In the genomic region with DNA sequence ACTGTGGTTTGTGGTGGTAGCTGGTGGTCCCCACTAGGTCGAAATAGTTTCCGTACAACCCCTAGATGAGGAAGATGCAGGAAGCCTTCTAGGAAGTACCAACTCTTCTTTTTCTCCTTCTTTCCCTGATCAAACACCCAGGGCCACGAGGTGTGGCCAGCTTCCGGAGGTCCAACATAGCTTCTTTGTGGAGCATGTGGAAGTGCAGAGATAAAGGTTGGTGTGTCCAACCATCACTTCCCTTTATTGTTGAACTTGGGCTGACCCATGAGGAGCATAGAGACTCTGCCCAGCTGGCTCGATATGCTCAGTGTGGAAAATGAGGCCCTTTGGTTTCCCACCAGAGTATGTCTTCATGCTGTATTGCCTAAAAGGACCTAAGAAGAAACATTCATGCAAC, we compare ENCODE assay signal across 18 cellular contexts.
"Had no signal": no experiment of that assay in that cellular context is flagged by ENCODE, and none has a peak within 500 bp of the region (broad histone marks: within the 10 kb centered on the region; RNA-seq: fewer than 3 reads in every experiment).

No MANE protein-coding gene starts in this region.

- H3K27ac Mint-ChIP-seq: activated T-cell treated with anti-CD3 and anti-CD28 coated beads, Interleukin-2, amount 50 U/mL, for 72 hours; nephron progenitor cell; stimulated activated naive B cell treated with anti-CD40 and anti-IgM and Interleukin-4, amounts not matched to agents 10 μg/mL and 1 μg/mL and 100 μg/mL, for 72 hours; T-helper 1 cell treated with Interleukin-12 subunit alpha and Interleukin-12 subunit beta and Interleukin-4 antibody, amounts not matched to agents 30 μg/mL and 1 μg/mL, for 36 hours had no signal

- DNase-seq: activated CD4-positive, alpha-beta T cell treated with anti-CD3 and anti-CD28 coated beads for 1 hour; activated CD4-positive, alpha-beta T cell treated with anti-CD3 and anti-CD28 coated beads, Interleukin-2, amount 50 U/mL, for 48 hours; activated CD8-positive, alpha-beta memory T cell treated with anti-CD3 and anti-CD28 coated beads, Interleukin-2, amount 50 U/mL, for 4 hours; activated gamma-delta T cell treated with Interleukin-2 at 50 U/mL for 16 hours; activated T-cell treated with anti-CD3 and anti-CD28 coated beads, Interleukin-2, amount 50 U/mL, for 72 hours; hypothalamus; nephron progenitor cell; psoas muscle; spleen; stimulated activated CD4-positive, alpha-beta T cell treated with anti-CD3 and anti-CD28 coated beads, Interleukin-2, amount 100 ng/mL, for 24 hours; stimulated activated naive B cell treated with anti-CD40 and anti-IgM and Interleukin-4, amounts not matched to agents 10 μg/mL and 1 μg/mL and 100 μg/mL, for 72 hours; transverse colon had no signal

- ATAC-seq: activated T-cell treated with anti-CD3 and anti-CD28 coated beads, Interleukin-2, amount 50 U/mL, for 72 hours; esophagus mucosa; psoas muscle; sciatic nerve had no signal

- H3K9me3 Mint-ChIP-seq: activated T-cell treated with anti-CD3 and anti-CD28 coated beads, Interleukin-2, amount 50 U/mL, for 72 hours; nephron progenitor cell; T-helper 1 cell treated with Interleukin-12 subunit alpha and Interleukin-12 subunit beta and Interleukin-4 antibody, amounts not matched to agents 30 μg/mL and 1 μg/mL, for 36 hours had no signal

- H3K9me3 ChIP-seq: psoas muscle, spleen, transverse colon had no signal

- H3K4me3 ChIP-seq: psoas muscle, spleen, transverse colon had no signal

- H3K27ac ChIP-seq: psoas muscle, spleen, transverse colon had no signal

- H3K4me3 Mint-ChIP-seq: activated T-cell treated with anti-CD3 and anti-CD28 coated beads, Interleukin-2, amount 50 U/mL, for 72 hours; nephron progenitor cell; stimulated activated naive B cell treated with anti-CD40 and anti-IgM and Interleukin-4, amounts not matched to agents 10 μg/mL and 1 μg/mL and 100 μg/mL, for 72 hours; T-helper 1 cell treated with Interleukin-12 subunit alpha and Interleukin-12 subunit beta and Interleukin-4 antibody, amounts not matched to agents 30 μg/mL and 1 μg/mL, for 36 hours had no signal

- H3K36me3 ChIP-seq: spleen, transverse colon had no signal

- H3K4me1 ChIP-seq: psoas muscle, transverse colon had no signal

- H3K36me3 Mint-ChIP-seq: stimulated activated naive B cell treated with anti-CD40 and anti-IgM and Interleukin-4, amounts not matched to agents 10 μg/mL and 1 μg/mL and 100 μg/mL, for 72 hours had no signal

- FAIRE-seq: astrocyte, endometrium, TTC549 had no signal
